Comparison of ENCODE assay signal across 9 cellular contexts in the genomic region with DNA sequence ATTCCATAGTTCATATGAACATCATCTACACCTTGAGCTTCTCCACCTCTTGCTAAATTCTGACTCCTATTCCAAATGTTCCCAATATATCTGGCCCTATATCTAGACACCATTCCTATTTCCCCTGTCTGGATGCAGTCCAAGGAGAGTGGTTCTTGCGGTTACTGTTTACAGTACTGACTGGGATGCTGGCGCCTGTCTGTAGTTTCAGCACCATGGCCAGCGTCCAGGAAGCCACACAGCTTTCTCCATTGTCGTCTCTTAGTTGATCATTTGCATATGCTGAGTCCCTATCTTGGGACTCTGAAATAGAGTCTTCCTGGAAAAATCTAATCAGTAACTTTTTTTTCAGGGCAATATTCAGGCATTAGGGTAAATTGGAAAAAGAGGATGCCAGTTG. TPM values are rescaled to one million over a fixed set of nuclear protein-coding genes. Genes with fewer than 3 reads are reported as not detected.
DNase-seq lines count a peak whose midpoint lies in the region; ATAC-seq and TF ChIP-seq lines count a peak whose summit lies in the region.
"Had no signal": no experiment of that assay in that cellular context is flagged by ENCODE, and none has a peak within 500 bp of the region (broad histone marks: within the 10 kb centered on the region; RNA-seq: fewer than 3 reads in every experiment).

No MANE protein-coding gene starts in this region.

- no peak overlapping the region for H2AFZ ChIP-seq in trophoblast cell (ENCODE audit: insufficient read depth, low read length, poor library complexity)

- no peaks in the 10 kb centered on the region for H3K79me2 ChIP-seq in trophoblast cell (ENCODE audit: control insufficient read depth, insufficient read depth, low read length, poor library complexity)

- DNase-seq in GDM1 (lab: John Stamatoyannopoulos, UW): peak; percentile 26
- DNase-seq in NAMALWA (ENCODE audit: low spot score): peak; percentile 61
- peak; percentile 73 for DNase-seq in activated CD4-positive, alpha-beta T cell treated with anti-CD3 and anti-CD28 coated beads for 48 hours
- peak; percentile 40 for DNase-seq in epithelial cell of esophagus (ENCODE audit: low read depth)
- DNase-seq in trophoblast cell: peak; percentile 78 to 91
- DNase-seq in NCI-H510A (lab: John Stamatoyannopoulos, UW): no peak
- no peak for DNase-seq in ascending aorta (ENCODE audit: low spot score in 2 of 2)

- no peak overlapping the region for H4K8ac ChIP-seq in trophoblast cell (ENCODE audit: low read depth, low read length)

- H3K4me2 ChIP-seq in trophoblast cell (ENCODE audit: low read length): no peak overlapping the region

- H3K9me3 ChIP-seq in trophoblast cell (ENCODE audit: insufficient read depth, low read depth, low read length): peaks cover 40% of the 10 kb centered on the region
- no peaks in the 10 kb centered on the region for H3K9me3 ChIP-seq in ascending aorta

- H3K4me3 ChIP-seq in epithelial cell of esophagus (ENCODE audit: low read length) (no peak overlapping the region), trophoblast cell (ENCODE audit: low read depth, low read length) (no peak overlapping the region), ascending aorta (no peak overlapping the region)

- H3K14ac ChIP-seq in trophoblast cell (ENCODE audit: low read length): no peak overlapping the region

- H3K18ac ChIP-seq in trophoblast cell (ENCODE audit: low read length): no peak overlapping the region

- no peak overlapping the region for H3K4ac ChIP-seq in trophoblast cell (ENCODE audit: low read depth, low read length)

- no peak overlapping the region for H4K12ac ChIP-seq in trophoblast cell (ENCODE audit: low read depth, low read length)

- no peak overlapping the region for H2BK12ac ChIP-seq in trophoblast cell (ENCODE audit: low read length)

- H3K4me1 ChIP-seq in trophoblast cell (ENCODE audit: control insufficient read depth in 1 of 2, insufficient read depth in 2 of 2, low read length in 2 of 2) (no peaks in the 10 kb centered on the region), ascending aorta (no peaks in the 10 kb centered on the region)
- H3K4me1 ChIP-seq: foreskin keratinocyte had no signal

- no peak overlapping the region for H2BK5ac ChIP-seq in trophoblast cell (ENCODE audit: low read depth, low read length, poor library complexity)

- H3K79me1 ChIP-seq in trophoblast cell (ENCODE audit: low read length): no peaks in the 10 kb centered on the region

- H2AK5ac ChIP-seq in trophoblast cell (ENCODE audit: low read length): no peak overlapping the region

- no peaks in the 10 kb centered on the region for H3K36me3 ChIP-seq in trophoblast cell (ENCODE audit: control insufficient read depth in 1 of 2, insufficient read depth in 2 of 2, low read length in 2 of 2)
- H3K36me3 ChIP-seq in ascending aorta: no peaks in the 10 kb centered on the region

- peaks cover 3% of the 10 kb centered on the region for H3K27me3 ChIP-seq in trophoblast cell (ENCODE audit: insufficient read depth, low read length)
- no peaks in the 10 kb centered on the region for H3K27me3 ChIP-seq in ascending aorta
- H3K27me3 ChIP-seq: foreskin keratinocyte had no signal

- H3K9ac ChIP-seq in trophoblast cell (ENCODE audit: low read length): no peak overlapping the region

- no peak for TF ChIP-seq CTCF in epithelial cell of esophagus (IDR thresholded peaks at IDR 0.05; ENCODE audit: insufficient read depth, low read depth, low read length, missing control alignments)
- no peak for TF ChIP-seq CTCF in ascending aorta (IDR thresholded peaks at IDR 0.05)

- ATAC-seq in GM21390 (IDR thresholded peaks at IDR 0.05; ENCODE audit: unreplicated experiment): no peak
- ATAC-seq: foreskin keratinocyte had no signal

- H4K91ac ChIP-seq in trophoblast cell (ENCODE audit: low read depth, low read length): no peak overlapping the region

- WGBS in trophoblast cell (ENCODE audit: extremely low coverage, insufficient coverage, insufficient read length): no CpG with 5 or more reads among the region's 4 CpGs

- no peak overlapping the region for H3K23ac ChIP-seq in trophoblast cell (ENCODE audit: low read length)

- no peak overlapping the region for H2BK120ac ChIP-seq in trophoblast cell (ENCODE audit: insufficient read depth, low read length, poor library complexity)

- intact Hi-C loops in ascending aorta (cut with DNase I): no loop called here

- no peak overlapping the region for H3K27ac ChIP-seq in trophoblast cell (ENCODE audit: low read depth, low read length)
- H3K27ac ChIP-seq in ascending aorta: no peak overlapping the region
- H3K27ac ChIP-seq: foreskin keratinocyte had no signal

RNA-seq across cellular contexts. Expression of a gene that starts 14.9 kb away (rescaled TPM):
- polyA plus RNA-seq in trophoblast cell (2013): not detected in 2 replicates
- total RNA-seq in ascending aorta: not detected
- total RNA-seq: foreskin keratinocyte had no signal
- polyA plus RNA-seq: foreskin keratinocyte had no signal

RNA-seq across cellular contexts. Expression of a gene that starts 44.4 kb away (rescaled TPM):
- 9.5 and 12.2 TPM in 2 replicates for polyA plus RNA-seq in trophoblast cell (2013)
- 153 TPM for total RNA-seq in ascending aorta

RNA-seq across cellular contexts. Expression of a gene that starts 53.9 kb away (rescaled TPM):
- polyA plus RNA-seq in trophoblast cell (2013): 0.68 and 0.73 TPM in 2 replicates
- 10.1 TPM for total RNA-seq in ascending aorta

RNA-seq across cellular contexts. Expression of a gene that starts 56.1 kb away (rescaled TPM):
- not detected in 2 replicates for polyA plus RNA-seq in trophoblast cell (2013)
- total RNA-seq in ascending aorta: not detected
- total RNA-seq: foreskin keratinocyte had no signal
- polyA plus RNA-seq: foreskin keratinocyte had no signal

Comparison
In these comparisons a context has a peak if more than half of its experiments do, and no peak if none do; other contexts are left out.
1. DNase-seq: peak in GDM1 (single experiment), NAMALWA (single experiment), activated CD4-positive, alpha-beta T cell treated with anti-CD3 and anti-CD28 coated beads for 48 hours (single experiment), epithelial cell of esophagus (single experiment) and trophoblast cell (2 of 2); none in NCI-H510A (single experiment) and ascending aorta (0 of 2).